In the genomic region with DNA sequence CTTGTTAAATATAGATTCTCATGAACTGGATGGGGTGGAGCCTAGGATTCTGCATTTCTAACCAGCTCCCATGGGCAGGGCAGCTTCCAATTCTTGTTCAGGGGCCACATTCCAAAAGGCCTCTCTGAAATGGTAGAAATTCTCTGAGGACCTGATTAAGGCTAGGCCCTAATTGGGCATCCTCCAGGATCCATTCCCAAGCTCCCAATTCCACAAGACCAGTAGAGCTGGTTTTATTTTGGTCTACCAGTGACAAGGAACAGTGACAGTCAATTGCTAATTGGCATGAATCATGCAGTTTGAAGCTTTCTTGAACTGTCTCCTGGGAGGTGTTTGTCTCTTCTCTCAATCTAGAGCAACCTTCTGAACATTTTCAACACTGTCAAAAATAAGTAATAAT, we compare ENCODE assay signal across 22 cellular contexts. TPM values are rescaled to one million over a fixed set of nuclear protein-coding genes. Genes with fewer than 3 reads are reported as not detected.
DNase-seq lines count a peak whose midpoint lies in the region; ATAC-seq and TF ChIP-seq lines count a peak whose summit lies in the region.
"Had no signal": no experiment of that assay in that cellular context is flagged by ENCODE, and none has a peak within 500 bp of the region (broad histone marks: within the 10 kb centered on the region; RNA-seq: fewer than 3 reads in every experiment).

No MANE protein-coding gene starts in this region.

- H3K27me3 ChIP-seq in lower lobe of right lung (ENCODE audit: low read depth) (peaks cover 25% of the 10 kb centered on the region), suprapubic skin (peaks cover 29% of the 10 kb centered on the region)

- H3K36me3 ChIP-seq in lower lobe of right lung (no peaks in the 10 kb centered on the region), suprapubic skin (no peaks in the 10 kb centered on the region)
- H3K36me3 ChIP-seq: cardiac muscle cell, tibial nerve had no signal

- no peak for TF ChIP-seq CTCF in chondrocyte (IDR thresholded peaks at IDR 0.05)
- TF ChIP-seq CTCF in lower lobe of right lung (IDR thresholded peaks at IDR 0.05) = no peak
- TF ChIP-seq CTCF in suprapubic skin (IDR thresholded peaks at IDR 0.05) = no peak

- H3K4me1 ChIP-seq in lower lobe of right lung = peaks cover 37% of the 10 kb centered on the region
- H3K4me1 ChIP-seq in suprapubic skin = peaks cover 64% of the 10 kb centered on the region

- TF ChIP-seq EP300 in suprapubic skin (IDR thresholded peaks at IDR 0.05) = no peak

- peak overlapping the region; percentile 85 for H3K4me3 Mint-ChIP-seq in chondrocyte (ENCODE audit: unreplicated experiment)
- H3K4me3 Mint-ChIP-seq: activated CD4-positive, alpha-beta memory T cell treated with anti-CD3 and anti-CD28 coated beads for 36 hours; activated naive CD8-positive, alpha-beta T cell; activated T-cell treated with anti-CD3 and anti-CD28 coated beads, Interleukin-2, amount 50 U/mL, for 4 hours had no signal

- peaks cover 2% of the 10 kb centered on the region for H3K36me3 Mint-ChIP-seq in chondrocyte (ENCODE audit: low read depth)
- H3K36me3 Mint-ChIP-seq: activated CD4-positive, alpha-beta memory T cell treated with anti-CD3 and anti-CD28 coated beads for 36 hours; activated naive CD8-positive, alpha-beta T cell; naive B cell had no signal

- peaks cover 35% of the 10 kb centered on the region for H3K4me1 Mint-ChIP-seq in chondrocyte (ENCODE audit: low read depth)

- H3K27me3 Mint-ChIP-seq in chondrocyte (ENCODE audit: low read depth) = no peaks in the 10 kb centered on the region

- H3K4me3 ChIP-seq in lower lobe of right lung (peak overlapping the region; percentile 69), suprapubic skin (peak overlapping the region; percentile 69)
- H3K4me3 ChIP-seq: cardiac muscle cell had no signal

- H3K27ac ChIP-seq in lower lobe of right lung = peak overlapping the region; percentile 91
- no peak overlapping the region for H3K27ac ChIP-seq in suprapubic skin
- H3K27ac ChIP-seq: C4-2B, cardiac muscle cell, tibial nerve had no signal

- H3K9me3 ChIP-seq in lower lobe of right lung = no peaks in the 10 kb centered on the region
- no peaks in the 10 kb centered on the region for H3K9me3 ChIP-seq in suprapubic skin
- H3K9me3 ChIP-seq: tibial nerve had no signal

- ATAC-seq in lower lobe of right lung = no peak
- ATAC-seq: activated T-cell treated with anti-CD3 and anti-CD28 coated beads, Interleukin-2, amount 50 U/mL, for 4 hours had no signal

- H3K27ac Mint-ChIP-seq in chondrocyte (ENCODE audit: unreplicated experiment) = no peak overlapping the region
- H3K27ac Mint-ChIP-seq: activated CD4-positive, alpha-beta memory T cell treated with anti-CD3 and anti-CD28 coated beads for 36 hours; activated naive CD8-positive, alpha-beta T cell had no signal

- intact Hi-C loops in lower lobe of right lung (cut with DNase I) = no loop called here

- DNase-seq in NCI-H510A treated with DMSO at 0.1 percent for 48 hours (lab: John Stamatoyannopoulos, UW) (peak; percentile 27), NCI-H510A (lab: John Stamatoyannopoulos, UW) (no peak), chondrocyte (ENCODE audit: low spot score) (no peak), lower lobe of right lung (no peak), suprapubic skin (ENCODE audit: low spot score in 2 of 2) (no peak), SIG-M5 treated with dmso at 0.1 percent for 504 hours (lab: John Stamatoyannopoulos, UW; ENCODE audit: unreplicated experiment) (no peak), COLO668 (lab: John Stamatoyannopoulos, UW; ENCODE audit: unreplicated experiment) (no peak), NCI-H1436 treated with DMSO at 0.1 percent for 48 hours (lab: John Stamatoyannopoulos, UW) (no peak)
- DNase-seq: 8988T; activated CD4-positive, alpha-beta memory T cell treated with anti-CD3 and anti-CD28 coated beads for 36 hours; activated T-cell treated with anti-CD3 and anti-CD28 coated beads, Interleukin-2, amount 50 U/mL, for 4 hours; DND-41; head of caudate nucleus; Kasumi-1; naive B cell; NCI-H187 treated with DMSO at 0.1 percent for 48 hours; NCI-H526 treated with DMSO at 0.1 percent for 48 hours had no signal

- no peaks in the 10 kb centered on the region for H3K9me3 Mint-ChIP-seq in chondrocyte (ENCODE audit: low read depth)
- H3K9me3 Mint-ChIP-seq: activated CD4-positive, alpha-beta memory T cell treated with anti-CD3 and anti-CD28 coated beads for 36 hours; activated T-cell treated with anti-CD3 and anti-CD28 coated beads, Interleukin-2, amount 50 U/mL, for 4 hours had no signal

- TF ChIP-seq POLR2A in suprapubic skin (IDR thresholded peaks at IDR 0.05) = no peak

RNA-seq across cellular contexts. Expression of gene THBD, which starts 3.0 kb away (rescaled TPM):
- total RNA-seq in chondrocyte = 8.0 to 38.2 TPM (median 37.5 TPM) in 3 replicates
- total RNA-seq in lower lobe of right lung = 77.6 TPM
- total RNA-seq in suprapubic skin = 100 to 1,000 TPM in 3 of 4 donors, 10 to 100 TPM in 1; 39.7 to 329 (median 241) TPM
- total RNA-seq: activated CD4-positive, alpha-beta memory T cell treated with anti-CD3 and anti-CD28 coated beads for 36 hours had no signal

RNA-seq across cellular contexts. Expression of gene SSTR4, which starts 11.3 kb away (rescaled TPM):
- total RNA-seq in chondrocyte (0.33 TPM in 1 of 3 replicates, not detected in the others), lower lobe of right lung (0.35 TPM), suprapubic skin (not detected)
- total RNA-seq: activated CD4-positive, alpha-beta memory T cell treated with anti-CD3 and anti-CD28 coated beads for 36 hours; activated T-cell treated with anti-CD3 and anti-CD28 coated beads, Interleukin-2, amount 50 U/mL, for 4 hours; cardiac muscle cell; kidney epithelial cell; tibial nerve had no signal

RNA-seq across cellular contexts. Expression of gene CD93, which starts 39.7 kb away (rescaled TPM):
- 0.17 to 3.7 TPM (median 3.4 TPM) in 3 replicates for total RNA-seq in chondrocyte
- total RNA-seq in lower lobe of right lung = 99.7 TPM
- total RNA-seq in suprapubic skin = 10 to 100 TPM in 3 of 4 donors, 1 to 10 TPM in 1; 8.1 to 25.1 (median 16.2) TPM
